In genomic region chr22:38167988-38168407, GRCh38 we compare ENCODE assay signal across 14 cellular contexts. TPM values are rescaled to one million over a fixed set of nuclear protein-coding genes. Genes with fewer than 3 reads are reported as not detected.
DNase-seq lines count a peak whose midpoint lies in the region; ATAC-seq and TF ChIP-seq lines count a peak whose summit lies in the region.
"Had no signal": no experiment of that assay in that cellular context is flagged by ENCODE, and none has a peak within 500 bp of the region (broad histone marks: within the 10 kb centered on the region; RNA-seq: fewer than 3 reads in every experiment).

No MANE protein-coding gene starts in this region.

- H3K79me2 ChIP-seq in neural progenitor cell (ENCODE audit: low read depth) (no peaks in the 10 kb centered on the region), hepatocyte (no peaks in the 10 kb centered on the region)

- H3K27ac Mint-ChIP-seq in neural progenitor cell, result peak overlapping the region; percentile 84
- H3K27ac Mint-ChIP-seq: activated CD8-positive, alpha-beta T cell treated with anti-CD3 and anti-CD28 coated beads, Interleukin-2, amount 10 ng/mL, durations not matched to agents 7 days and 5 days; B cell had no signal

- H4K20me1 ChIP-seq in neural progenitor cell (ENCODE audit: low read depth) (no peaks in the 10 kb centered on the region), hepatocyte (ENCODE audit: insufficient read depth, poor library complexity, severe bottlenecking) (no peaks in the 10 kb centered on the region)

- no peaks in the 10 kb centered on the region for H3K27me3 ChIP-seq in neural progenitor cell
- H3K27me3 ChIP-seq in hepatocyte, result no peaks in the 10 kb centered on the region

- TF ChIP-seq CTCF in neural progenitor cell (IDR thresholded peaks at IDR 0.05), result no peak
- no peak for TF ChIP-seq CTCF in hepatocyte (IDR thresholded peaks at IDR 0.05; ENCODE audit: poor library complexity)

- no peaks in the 10 kb centered on the region for H3K9me3 Mint-ChIP-seq in neural progenitor cell

- H3F3A ChIP-seq in neural progenitor cell (ENCODE audit: low read depth), result no peaks in the 10 kb centered on the region

- H3K36me3 Mint-ChIP-seq in neural progenitor cell, result peaks cover 9% of the 10 kb centered on the region

- no peaks in the 10 kb centered on the region for H3K4me1 ChIP-seq in neural progenitor cell
- H3K4me1 ChIP-seq in hepatocyte (ENCODE audit: insufficient read depth), result peaks cover 20% of the 10 kb centered on the region

- DNase-seq in COLO668 (lab: John Stamatoyannopoulos, UW; ENCODE audit: unreplicated experiment), result peak; percentile 20
- DNase-seq in NCI-H446 treated with DMSO at 0.1 percent for 48 hours (lab: John Stamatoyannopoulos, UW), result peak; percentile 54
- DNase-seq in neural progenitor cell (ENCODE audit: low spot score), result no peak
- no peak for DNase-seq in hepatocyte (ENCODE audit: low spot score)
- no peak for DNase-seq in globus pallidus (ENCODE audit: low spot score)
- DNase-seq: activated CD8-positive, alpha-beta T cell treated with anti-CD3 and anti-CD28 coated beads, Interleukin-2, amount 10 ng/mL, durations not matched to agents 7 days and 5 days; activated naive CD4-positive, alpha-beta T cell treated with anti-CD3 and anti-CD28 coated beads, Interleukin-2, amount 50 U/mL, for 16 hours; cortex of kidney; stimulated activated naive CD8-positive, alpha-beta T cell treated with anti-CD3 and anti-CD28 coated beads, Interleukin-15, Interleukin-2, amounts not matched to agents 100 U/mL and 50 U/mL, for 24 hours had no signal

- peaks cover 31% of the 10 kb centered on the region for H3K4me1 Mint-ChIP-seq in neural progenitor cell

- peak; percentile 54 for ATAC-seq in esophagus mucosa
- no peak for ATAC-seq in GM18861 (IDR thresholded peaks at IDR 0.05; ENCODE audit: unreplicated experiment)
- no peak for ATAC-seq in SK-N-SH treated with all-trans-retinoic acid at 6 μM for 48 hours
- ATAC-seq: activated CD8-positive, alpha-beta T cell treated with anti-CD3 and anti-CD28 coated beads, Interleukin-2, amount 10 ng/mL, durations not matched to agents 7 days and 5 days; stimulated activated naive CD8-positive, alpha-beta T cell treated with anti-CD3 and anti-CD28 coated beads, Interleukin-15, Interleukin-2, amounts not matched to agents 100 U/mL and 50 U/mL, for 24 hours had no signal

- H3K27ac ChIP-seq in neural progenitor cell (no peak overlapping the region), hepatocyte (no peak overlapping the region)

- H3K9me3 ChIP-seq in neural progenitor cell (ENCODE audit: low read depth), result no peaks in the 10 kb centered on the region
- H3K9me3 ChIP-seq in hepatocyte (ENCODE audit: low read depth), result no peaks in the 10 kb centered on the region

- peaks cover 6% of the 10 kb centered on the region for H3K27me3 Mint-ChIP-seq in neural progenitor cell (ENCODE audit: insufficient read depth, low read depth)
- H3K27me3 Mint-ChIP-seq: B cell had no signal

- peak overlapping the region; percentile 19 for H3K4me3 Mint-ChIP-seq in neural progenitor cell
- H3K4me3 Mint-ChIP-seq: activated CD8-positive, alpha-beta T cell treated with anti-CD3 and anti-CD28 coated beads, Interleukin-2, amount 10 ng/mL, durations not matched to agents 7 days and 5 days; B cell had no signal

- H3K9me2 ChIP-seq in hepatocyte (replicated peaks; ENCODE audit: insufficient read depth), result no peaks in the 10 kb centered on the region

- H3K36me3 ChIP-seq in neural progenitor cell (no peaks in the 10 kb centered on the region), hepatocyte (replicated peaks; ENCODE audit: insufficient read depth, low read depth) (no peaks in the 10 kb centered on the region)

- WGBS in hepatocyte (ENCODE audit: low lambda C conversion rate, missing lambda C conversion rate), result 84% methylated on average over 7 of the region's 7 CpGs

- H3K4me2 ChIP-seq in neural progenitor cell, result no peak overlapping the region
- H3K4me2 ChIP-seq in hepatocyte, result no peak overlapping the region

- H3K4me3 ChIP-seq in neural progenitor cell, result no peak overlapping the region
- no peak overlapping the region for H3K4me3 ChIP-seq in hepatocyte

- H3K9ac ChIP-seq in neural progenitor cell, result no peak overlapping the region

- H2AFZ ChIP-seq in neural progenitor cell (replicated peaks) (no peak overlapping the region), hepatocyte (no peak overlapping the region)

TF ChIP-seq in SK-N-SH treated with all-trans-retinoic acid at 6 μM for 48 hours, 23 proteins besides CTCF, POLR2A, EP300 and RAD21:
- TF ChIP-seq ZNF565 (CRISPR knock-in tag; conservative IDR thresholded peaks at IDR 0.05; ENCODE audit: low read depth), result no peak
- TF ChIP-seq, protein P1, sequence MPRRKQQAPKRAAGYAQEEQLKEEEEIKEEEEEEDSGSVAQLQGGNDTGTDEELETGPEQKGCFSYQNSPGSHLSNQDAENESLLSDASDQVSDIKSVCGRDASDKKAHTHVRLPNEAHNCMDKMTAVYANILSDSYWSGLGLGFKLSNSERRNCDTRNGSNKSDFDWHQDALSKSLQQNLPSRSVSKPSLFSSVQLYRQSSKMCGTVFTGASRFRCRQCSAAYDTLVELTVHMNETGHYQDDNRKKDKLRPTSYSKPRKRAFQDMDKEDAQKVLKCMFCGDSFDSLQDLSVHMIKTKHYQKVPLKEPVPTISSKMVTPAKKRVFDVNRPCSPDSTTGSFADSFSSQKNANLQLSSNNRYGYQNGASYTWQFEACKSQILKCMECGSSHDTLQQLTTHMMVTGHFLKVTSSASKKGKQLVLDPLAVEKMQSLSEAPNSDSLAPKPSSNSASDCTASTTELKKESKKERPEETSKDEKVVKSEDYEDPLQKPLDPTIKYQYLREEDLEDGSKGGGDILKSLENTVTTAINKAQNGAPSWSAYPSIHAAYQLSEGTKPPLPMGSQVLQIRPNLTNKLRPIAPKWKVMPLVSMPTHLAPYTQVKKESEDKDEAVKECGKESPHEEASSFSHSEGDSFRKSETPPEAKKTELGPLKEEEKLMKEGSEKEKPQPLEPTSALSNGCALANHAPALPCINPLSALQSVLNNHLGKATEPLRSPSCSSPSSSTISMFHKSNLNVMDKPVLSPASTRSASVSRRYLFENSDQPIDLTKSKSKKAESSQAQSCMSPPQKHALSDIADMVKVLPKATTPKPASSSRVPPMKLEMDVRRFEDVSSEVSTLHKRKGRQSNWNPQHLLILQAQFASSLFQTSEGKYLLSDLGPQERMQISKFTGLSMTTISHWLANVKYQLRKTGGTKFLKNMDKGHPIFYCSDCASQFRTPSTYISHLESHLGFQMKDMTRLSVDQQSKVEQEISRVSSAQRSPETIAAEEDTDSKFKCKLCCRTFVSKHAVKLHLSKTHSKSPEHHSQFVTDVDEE (CRISPR knock-in tag; IDR thresholded peaks at IDR 0.05), result no peak
- TF ChIP-seq TOX (CRISPR knock-in tag; IDR thresholded peaks at IDR 0.05; ENCODE audit: borderline replicate concordance), result no peak
- TF ChIP-seq SNAI2 (CRISPR knock-in tag; IDR thresholded peaks at IDR 0.05), result no peak
- TF ChIP-seq ESRRG (CRISPR knock-in tag; IDR thresholded peaks at IDR 0.05), result no peak
- no peak for TF ChIP-seq ISL1 (CRISPR knock-in tag; IDR thresholded peaks at IDR 0.05)
- TF ChIP-seq, protein P2, sequence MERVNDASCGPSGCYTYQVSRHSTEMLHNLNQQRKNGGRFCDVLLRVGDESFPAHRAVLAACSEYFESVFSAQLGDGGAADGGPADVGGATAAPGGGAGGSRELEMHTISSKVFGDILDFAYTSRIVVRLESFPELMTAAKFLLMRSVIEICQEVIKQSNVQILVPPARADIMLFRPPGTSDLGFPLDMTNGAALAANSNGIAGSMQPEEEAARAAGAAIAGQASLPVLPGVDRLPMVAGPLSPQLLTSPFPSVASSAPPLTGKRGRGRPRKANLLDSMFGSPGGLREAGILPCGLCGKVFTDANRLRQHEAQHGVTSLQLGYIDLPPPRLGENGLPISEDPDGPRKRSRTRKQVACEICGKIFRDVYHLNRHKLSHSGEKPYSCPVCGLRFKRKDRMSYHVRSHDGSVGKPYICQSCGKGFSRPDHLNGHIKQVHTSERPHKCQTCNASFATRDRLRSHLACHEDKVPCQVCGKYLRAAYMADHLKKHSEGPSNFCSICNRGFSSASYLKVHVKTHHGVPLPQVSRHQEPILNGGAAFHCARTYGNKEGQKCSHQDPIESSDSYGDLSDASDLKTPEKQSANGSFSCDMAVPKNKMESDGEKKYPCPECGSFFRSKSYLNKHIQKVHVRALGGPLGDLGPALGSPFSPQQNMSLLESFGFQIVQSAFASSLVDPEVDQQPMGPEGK (CRISPR knock-in tag; IDR thresholded peaks at IDR 0.05; ENCODE audit: borderline replicate concordance), result no peak
- TF ChIP-seq CSDC2 (CRISPR knock-in tag; IDR thresholded peaks at IDR 0.05), result no peak
- TF ChIP-seq ARNTL (CRISPR knock-in tag; IDR thresholded peaks at IDR 0.05; ENCODE audit: borderline replicate concordance, low read depth), result no peak
- TF ChIP-seq CREB5 (CRISPR knock-in tag; IDR thresholded peaks at IDR 0.05; ENCODE audit: low read depth), result no peak

RNA-seq across cellular contexts. Expression of gene PLA2G6, which starts 13.6 kb away (rescaled TPM):
- total RNA-seq in esophagus mucosa, result 12.8 TPM
- total RNA-seq in neural progenitor cell (ENCODE audit: low replicate concordance), result 20.1 and 29.4 TPM in 2 replicates
- 28.2 and 39.9 TPM in 2 replicates for total RNA-seq in hepatocyte
- polyA plus RNA-seq in hepatocyte, result 30.2 and 42.6 TPM in 2 replicates

RNA-seq across cellular contexts. Expression of gene MAFF, which starts 33.8 kb away (rescaled TPM):
- 35.6 TPM for total RNA-seq in esophagus mucosa
- total RNA-seq in neural progenitor cell (ENCODE audit: low replicate concordance), result 0.90 and 4.2 TPM in 2 replicates
- total RNA-seq in hepatocyte, result 55.9 and 70.4 TPM in 2 replicates
- polyA plus RNA-seq in hepatocyte, result 67.2 and 76.3 TPM in 2 replicates

RNA-seq across cellular contexts. Expression of gene BAIAP2L2, which starts 57.5 kb away (rescaled TPM):
- total RNA-seq in esophagus mucosa, result 4.5 TPM
- 0.86 and 2.6 TPM in 2 replicates for total RNA-seq in neural progenitor cell (ENCODE audit: low replicate concordance)
- 3.3 and 4.4 TPM in 2 replicates for total RNA-seq in hepatocyte
- polyA plus RNA-seq in hepatocyte, result 8.2 and 8.8 TPM in 2 replicates
- total RNA-seq: NCI-H460 had no signal

Comparison
In these comparisons a context has a peak if more than half of its experiments do, and no peak if none do; other contexts are left out.
1. DNase-seq: peak in COLO668 (single experiment) and NCI-H446 treated with DMSO at 0.1 percent for 48 hours (single experiment); none in neural progenitor cell (single experiment), hepatocyte (single experiment) and globus pallidus (single experiment).